In genomic region chr2:166592750-166593149, GRCh38 we compare ENCODE assay signal across 21 cellular contexts.
"Had no signal": no experiment of that assay in that cellular context is flagged by ENCODE, and none has a peak within 500 bp of the region (broad histone marks: within the 10 kb centered on the region; RNA-seq: fewer than 3 reads in every experiment).

No MANE protein-coding gene starts in this region.

- H3K36me3 ChIP-seq: esophagus muscularis mucosa, gastroesophageal sphincter, left ventricle myocardium inferior, lower lobe of right lung, ovary, right atrium auricular region, sigmoid colon, stomach, thoracic aorta, transverse colon had no signal

- H3K27ac ChIP-seq: epithelial cell of prostate, esophagus muscularis mucosa, gastroesophageal sphincter, left ventricle myocardium inferior, lower lobe of right lung, ovary, right atrium auricular region, sigmoid colon, skin epidermis, stomach, thoracic aorta, transverse colon had no signal

- DNase-seq: effector memory CD8-positive, alpha-beta T cell; glutamatergic neuron; immature natural killer cell; kidney; left cardiac atrium; left ventricle myocardium inferior; lower lobe of right lung; natural killer cell; ovary; sigmoid colon; stimulated activated CD4-positive, alpha-beta T cell treated with anti-CD3 and anti-CD28 coated beads, Interleukin-12 subunit alpha, Interleukin-12 subunit beta, amount 100 ng/mL, for 4 hours; stimulated activated naive CD4-positive, alpha-beta T cell; stomach; substantia nigra; transverse colon had no signal

- H3K9me3 ChIP-seq: gastroesophageal sphincter, ovary, right atrium auricular region, sigmoid colon, thoracic aorta had no signal

- H3K27me3 ChIP-seq: esophagus muscularis mucosa, gastroesophageal sphincter, ovary, right atrium auricular region, sigmoid colon, stomach, transverse colon had no signal

- H3K4me3 ChIP-seq: esophagus muscularis mucosa, gastroesophageal sphincter, left ventricle myocardium inferior, lower lobe of right lung, ovary, right atrium auricular region, sigmoid colon, skin epidermis, stomach, thoracic aorta, transverse colon had no signal

- H3K4me1 ChIP-seq: esophagus muscularis mucosa, gastroesophageal sphincter, left ventricle myocardium inferior, lower lobe of right lung, right atrium auricular region, sigmoid colon, stomach, transverse colon had no signal
